Comparison of ENCODE assay signal across 2 cellular contexts in the genomic region with DNA sequence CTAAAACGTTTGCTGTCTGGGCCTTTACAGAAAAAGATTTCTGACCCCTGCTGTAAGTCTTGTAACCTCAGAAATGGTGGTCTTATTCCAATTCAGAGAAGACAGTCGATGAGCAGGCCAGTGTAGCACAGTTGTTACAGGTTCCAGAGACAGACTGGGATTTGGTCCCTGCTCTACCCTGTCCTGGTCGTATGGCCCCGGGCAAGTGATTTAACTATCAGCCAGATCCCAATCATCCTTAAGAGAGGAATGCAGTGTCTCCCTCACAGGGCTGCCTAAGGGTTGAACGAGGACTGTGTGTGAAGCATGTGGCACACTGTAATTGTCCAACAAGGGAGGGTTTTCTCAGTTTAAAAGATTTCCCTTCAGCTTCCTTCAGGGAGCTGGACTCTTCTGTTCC.
TF ChIP-seq lines count a peak whose summit lies in the region.

No MANE protein-coding gene starts in this region.

TF ChIP-seq in SK-N-SH, 30 proteins besides CTCF, POLR2A, EP300 and RAD21:
- TF ChIP-seq, protein P1, sequence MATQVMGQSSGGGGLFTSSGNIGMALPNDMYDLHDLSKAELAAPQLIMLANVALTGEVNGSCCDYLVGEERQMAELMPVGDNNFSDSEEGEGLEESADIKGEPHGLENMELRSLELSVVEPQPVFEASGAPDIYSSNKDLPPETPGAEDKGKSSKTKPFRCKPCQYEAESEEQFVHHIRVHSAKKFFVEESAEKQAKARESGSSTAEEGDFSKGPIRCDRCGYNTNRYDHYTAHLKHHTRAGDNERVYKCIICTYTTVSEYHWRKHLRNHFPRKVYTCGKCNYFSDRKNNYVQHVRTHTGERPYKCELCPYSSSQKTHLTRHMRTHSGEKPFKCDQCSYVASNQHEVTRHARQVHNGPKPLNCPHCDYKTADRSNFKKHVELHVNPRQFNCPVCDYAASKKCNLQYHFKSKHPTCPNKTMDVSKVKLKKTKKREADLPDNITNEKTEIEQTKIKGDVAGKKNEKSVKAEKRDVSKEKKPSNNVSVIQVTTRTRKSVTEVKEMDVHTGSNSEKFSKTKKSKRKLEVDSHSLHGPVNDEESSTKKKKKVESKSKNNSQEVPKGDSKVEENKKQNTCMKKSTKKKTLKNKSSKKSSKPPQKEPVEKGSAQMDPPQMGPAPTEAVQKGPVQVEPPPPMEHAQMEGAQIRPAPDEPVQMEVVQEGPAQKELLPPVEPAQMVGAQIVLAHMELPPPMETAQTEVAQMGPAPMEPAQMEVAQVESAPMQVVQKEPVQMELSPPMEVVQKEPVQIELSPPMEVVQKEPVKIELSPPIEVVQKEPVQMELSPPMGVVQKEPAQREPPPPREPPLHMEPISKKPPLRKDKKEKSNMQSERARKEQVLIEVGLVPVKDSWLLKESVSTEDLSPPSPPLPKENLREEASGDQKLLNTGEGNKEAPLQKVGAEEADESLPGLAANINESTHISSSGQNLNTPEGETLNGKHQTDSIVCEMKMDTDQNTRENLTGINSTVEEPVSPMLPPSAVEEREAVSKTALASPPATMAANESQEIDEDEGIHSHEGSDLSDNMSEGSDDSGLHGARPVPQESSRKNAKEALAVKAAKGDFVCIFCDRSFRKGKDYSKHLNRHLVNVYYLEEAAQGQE (IDR thresholded peaks at IDR 0.05; ENCODE audit: low read depth, low read length), result no peak
- TF ChIP-seq MXI1 (IDR thresholded peaks at IDR 0.05; ENCODE audit: low read depth, low read length), result no peak
- TF ChIP-seq NRF1 (IDR thresholded peaks at IDR 0.05; ENCODE audit: low read depth, low read length), result no peak
- TF ChIP-seq FOSL2 (IDR thresholded peaks at IDR 0.05; ENCODE audit: borderline replicate concordance, low read depth), result no peak
- TF ChIP-seq FOXJ3 (CRISPR knock-in tag; IDR thresholded peaks at IDR 0.05), result no peak
- TF ChIP-seq YY1 (IDR thresholded peaks at IDR 0.05; ENCODE audit: low read depth), result no peak
- no peak for TF ChIP-seq POLR2AphosphoS5 (IDR thresholded peaks at IDR 0.05; ENCODE audit: low read depth, low read length)
- TF ChIP-seq, protein P2, sequence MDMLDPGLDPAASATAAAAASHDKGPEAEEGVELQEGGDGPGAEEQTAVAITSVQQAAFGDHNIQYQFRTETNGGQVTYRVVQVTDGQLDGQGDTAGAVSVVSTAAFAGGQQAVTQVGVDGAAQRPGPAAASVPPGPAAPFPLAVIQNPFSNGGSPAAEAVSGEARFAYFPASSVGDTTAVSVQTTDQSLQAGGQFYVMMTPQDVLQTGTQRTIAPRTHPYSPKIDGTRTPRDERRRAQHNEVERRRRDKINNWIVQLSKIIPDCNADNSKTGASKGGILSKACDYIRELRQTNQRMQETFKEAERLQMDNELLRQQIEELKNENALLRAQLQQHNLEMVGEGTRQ (IDR thresholded peaks at IDR 0.05; ENCODE audit: borderline replicate concordance, low read depth, low read length), result no peak
- no peak for TF ChIP-seq RXRA (IDR thresholded peaks at IDR 0.05; ENCODE audit: borderline replicate concordance, low read depth)
- no peak for TF ChIP-seq PBX3 (IDR thresholded peaks at IDR 0.05)
- no peak for TF ChIP-seq GABPA (IDR thresholded peaks at IDR 0.05; ENCODE audit: low read depth)
- no peak for TF ChIP-seq EZH2phosphoT487 (IDR thresholded peaks at IDR 0.05; ENCODE audit: borderline replicate concordance, low read depth)
- TF ChIP-seq, protein P3, sequence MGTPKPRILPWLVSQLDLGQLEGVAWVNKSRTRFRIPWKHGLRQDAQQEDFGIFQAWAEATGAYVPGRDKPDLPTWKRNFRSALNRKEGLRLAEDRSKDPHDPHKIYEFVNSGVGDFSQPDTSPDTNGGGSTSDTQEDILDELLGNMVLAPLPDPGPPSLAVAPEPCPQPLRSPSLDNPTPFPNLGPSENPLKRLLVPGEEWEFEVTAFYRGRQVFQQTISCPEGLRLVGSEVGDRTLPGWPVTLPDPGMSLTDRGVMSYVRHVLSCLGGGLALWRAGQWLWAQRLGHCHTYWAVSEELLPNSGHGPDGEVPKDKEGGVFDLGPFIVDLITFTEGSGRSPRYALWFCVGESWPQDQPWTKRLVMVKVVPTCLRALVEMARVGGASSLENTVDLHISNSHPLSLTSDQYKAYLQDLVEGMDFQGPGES (IDR thresholded peaks at IDR 0.05; ENCODE audit: low read depth, low read length), result no peak
- TF ChIP-seq, protein P4, sequence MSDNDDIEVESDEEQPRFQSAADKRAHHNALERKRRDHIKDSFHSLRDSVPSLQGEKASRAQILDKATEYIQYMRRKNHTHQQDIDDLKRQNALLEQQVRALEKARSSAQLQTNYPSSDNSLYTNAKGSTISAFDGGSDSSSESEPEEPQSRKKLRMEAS (IDR thresholded peaks at IDR 0.05; ENCODE audit: low read depth), result no peak
- TF ChIP-seq CHD2 (IDR thresholded peaks at IDR 0.05; ENCODE audit: low read length, partially characterized antibody), result no peak
- TF ChIP-seq SMC3 (IDR thresholded peaks at IDR 0.05; ENCODE audit: low read depth, low read length), result no peak

TF ChIP-seq in SK-N-SH treated with all-trans-retinoic acid at 6 μM for 48 hours, 23 proteins besides CTCF, POLR2A, EP300 and RAD21 (continued from another document):
- TF ChIP-seq SNAI2 (CRISPR knock-in tag; IDR thresholded peaks at IDR 0.05) (no peak), TOX (CRISPR knock-in tag; IDR thresholded peaks at IDR 0.05; ENCODE audit: borderline replicate concordance) (no peak), TCF4 (CRISPR knock-in tag; IDR thresholded peaks at IDR 0.05; ENCODE audit: borderline replicate concordance) (no peak)
